In the genomic region with DNA sequence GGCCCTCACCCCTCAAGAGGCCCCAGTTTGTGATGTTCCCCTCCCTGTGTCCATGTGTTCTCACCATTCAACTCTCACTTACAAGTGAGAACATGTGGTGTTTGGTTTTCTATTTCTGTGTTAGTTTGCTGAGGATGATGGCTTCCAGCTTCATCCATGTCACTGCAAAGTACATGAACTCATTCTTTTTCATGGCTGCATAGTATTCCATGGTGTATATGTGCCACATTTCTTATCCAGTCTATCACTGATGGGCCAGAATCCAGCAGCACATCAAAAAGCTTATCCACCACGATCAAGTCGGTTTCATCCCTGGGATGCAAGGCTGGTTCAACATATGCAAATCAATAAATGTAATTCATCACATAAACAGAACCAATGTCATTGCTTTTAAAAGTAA, we compare ENCODE assay signal across 4 cellular contexts.
TF ChIP-seq lines count a peak whose summit lies in the region.

No MANE protein-coding gene starts in this region.

TF ChIP-seq in HEK293, 187 proteins besides CTCF, POLR2A, EP300 and RAD21:
- TF ChIP-seq ZNF146 (tag by site-specific recombination; IDR thresholded peaks at IDR 0.05) (peak; percentile 99), ZNF580 (tag by site-specific recombination; IDR thresholded peaks at IDR 0.05) (0 out of 2 replicates have a peak, but pooled peaks have one; percentile 52)

TF ChIP-seq in K562, 482 proteins besides CTCF, POLR2A, EP300 and RAD21:
- TF ChIP-seq BCOR (IDR thresholded peaks at IDR 0.05) (0 out of 2 replicates have a peak, but pooled peaks have one; percentile 9), ZNF146 (CRISPR knock-in tag; IDR thresholded peaks at IDR 0.05; ENCODE audit: unreplicated experiment) (peak; percentile 90)
TF ChIP-seq in K562: peak in this region for 2; not testable (repeated sequence) for 480.

TF ChIP-seq in H1, 55 proteins besides CTCF, POLR2A, EP300 and RAD21:
- TF ChIP-seq KDM1A (IDR thresholded peaks at IDR 0.05; ENCODE audit: borderline replicate concordance, low read length): peak; percentile 42; the same call in 1 of the 2 replicates

TF ChIP-seq in HepG2, 621 proteins besides CTCF, POLR2A, EP300 and RAD21:
- TF ChIP-seq MNT (IDR thresholded peaks at IDR 0.05): peak; percentile 4; the same call in 1 of the 2 replicates
